8 cellular contexts compared by ENCODE assay signal in genomic region chr9:34522971-34523797, GRCh38. TPM values are rescaled to one million over a fixed set of nuclear protein-coding genes. Genes with fewer than 3 reads are reported as not detected.
A peak's percentile ranks its signal among the peaks of the same experiment; 100 is the strongest.
DNase-seq lines count a peak whose midpoint lies in the region; ATAC-seq and TF ChIP-seq lines count a peak whose summit lies in the region.

Gene ENHO (minus strand): TSS chr9:34522990. CDS start chr9:34521695, 1,295 bp downstream.

- peak within 1 kb of the TSS; percentile 72 to 89 (median 80) for H3K4me3 Mint-ChIP-seq in CD8-positive, alpha-beta memory T cell

- H2AFZ ChIP-seq in OCI-LY1 (ENCODE audit: low read length), result no peak within 1 kb of the TSS

- H3F3A ChIP-seq in OCI-LY1 (ENCODE audit: insufficient read depth, low read length), result no peaks in the 10 kb centered on the region

- CTCF ChIA-PET in CD8-positive, alpha-beta memory T cell (lab: Charles Lee), result interaction anchor here (1.3 to 1.6 kb wide), 3 partner anchors 21 to 80 kb away, joined by 4 to 5 read pairs (median 4); no protein-coding TSS in a partner anchor

- H3K9me3 ChIP-seq in CD8-positive, alpha-beta memory T cell (ENCODE audit: low read length), result no peaks in the 10 kb centered on the region
- H3K9me3 ChIP-seq in OCI-LY1 (ENCODE audit: low read length) (no peaks in the 10 kb centered on the region), mononuclear cell (ENCODE audit: low read depth, low read length) (no peaks in the 10 kb centered on the region)

- H3K4me1 Mint-ChIP-seq in CD8-positive, alpha-beta memory T cell, result peaks cover 4 to 14% (median 13%) of the 10 kb centered on the region in 3 donors

- no peaks in the 10 kb centered on the region for H4K20me1 ChIP-seq in OCI-LY1 (ENCODE audit: insufficient read depth, low read length)

- no peaks in the 10 kb centered on the region for H3K36me3 ChIP-seq in CD8-positive, alpha-beta memory T cell (ENCODE audit: insufficient read depth, low read length)
- H3K36me3 ChIP-seq in OCI-LY1 (ENCODE audit: insufficient read depth, low read length), result no peaks in the 10 kb centered on the region

- TF ChIP-seq CTCF in OCI-LY1 (IDR thresholded peaks at IDR 0.05; ENCODE audit: low read length) (no peak), epithelial cell of esophagus (IDR thresholded peaks at IDR 0.05; ENCODE audit: insufficient read depth, low read depth, low read length, missing control alignments) (no peak)

- H3K9me3 Mint-ChIP-seq in CD8-positive, alpha-beta memory T cell, result no peaks in the 10 kb centered on the region

- peaks cover 5 to 9% of the 10 kb centered on the region in 2 donors for H3K27me3 Mint-ChIP-seq in CD8-positive, alpha-beta memory T cell

- no peaks in the 10 kb centered on the region for H3K9me2 ChIP-seq in OCI-LY1 (ENCODE audit: low read depth, low read length)

- H3K4me3 ChIP-seq in CD8-positive, alpha-beta memory T cell (ENCODE audit: low read length), result peak within 1 kb of the TSS; percentile 56
- peak within 1 kb of the TSS; percentile 52 for H3K4me3 ChIP-seq in OCI-LY1 (ENCODE audit: low read depth, low read length, poor library complexity, severe bottlenecking)
- H3K4me3 ChIP-seq in epithelial cell of esophagus (ENCODE audit: low read length), result peak within 1 kb of the TSS; percentile 23
- H3K4me3 ChIP-seq in mononuclear cell (ENCODE audit: low read length), result peak within 1 kb of the TSS; percentile 8

- peak within 1 kb of the TSS in 6 of 8 donors; percentile 4 to 90 (median 76) for H3K27ac Mint-ChIP-seq in CD8-positive, alpha-beta memory T cell

- POLR2A ChIA-PET in CD8-positive, alpha-beta memory T cell (lab: Charles Lee), result no interaction called here

- H3K79me2 ChIP-seq in OCI-LY1 (ENCODE audit: insufficient read depth, low read length), result no peaks in the 10 kb centered on the region

- H3K4me2 ChIP-seq in OCI-LY1 (ENCODE audit: low read length), result peak within 1 kb of the TSS; percentile 72

- peaks cover 8% of the 10 kb centered on the region for H3K4me1 ChIP-seq in CD8-positive, alpha-beta memory T cell (ENCODE audit: insufficient read depth, low read length)
- H3K4me1 ChIP-seq in OCI-LY1 (ENCODE audit: insufficient read depth, low read length, severe bottlenecking), result peaks cover 9% of the 10 kb centered on the region
- peaks cover 18% of the 10 kb centered on the region for H3K4me1 ChIP-seq in mononuclear cell (ENCODE audit: insufficient read depth, low read length)

- no peak within 1 kb of the TSS for H3K27ac ChIP-seq in CD8-positive, alpha-beta memory T cell (ENCODE audit: low read depth, low read length)
- no peak within 1 kb of the TSS for H3K27ac ChIP-seq in OCI-LY1 (ENCODE audit: low read depth, low read length, poor library complexity, severe bottlenecking)

- H3K9ac ChIP-seq in OCI-LY1 (ENCODE audit: low read length), result peak within 1 kb of the TSS; percentile 46

- peak; percentile 84 to 92 (median 89) for DNase-seq in CD8-positive, alpha-beta memory T cell
- peak in 72 of 76 experiments; percentile 19 to 92 (median 78) for DNase-seq in HUDEP-2 (lab: John Stamatoyannopoulos, UW; ENCODE audit: unreplicated experiment in 76 of 76)
- peak; percentile 82 for DNase-seq in activated T-cell treated with anti-CD3 and anti-CD28 coated beads for 4 hours
- peak; percentile 89 for DNase-seq in epithelial cell of esophagus (ENCODE audit: low read depth)
- peak; percentile 80 to 85 for DNase-seq in stimulated activated CD8-positive, alpha-beta memory T cell treated with anti-CD3 and anti-CD28 coated beads, Interleukin-15, amount 100 ng/mL, for 48 hours (ENCODE audit: low read depth in 2 of 2)

- peak; percentile 86 for ATAC-seq in GM21390 (IDR thresholded peaks at IDR 0.05; ENCODE audit: unreplicated experiment)

- H3K36me3 Mint-ChIP-seq in CD8-positive, alpha-beta memory T cell, result no peaks in the 10 kb centered on the region

- H3K27me3 ChIP-seq in CD8-positive, alpha-beta memory T cell (ENCODE audit: insufficient read depth, low read length, poor library complexity, severe bottlenecking), result no peaks in the 10 kb centered on the region
- peaks cover 16% of the 10 kb centered on the region for H3K27me3 ChIP-seq in OCI-LY1 (ENCODE audit: insufficient read depth, low read length)
- peaks cover 8% of the 10 kb centered on the region for H3K27me3 ChIP-seq in mononuclear cell (ENCODE audit: insufficient read depth, low read length)

RNA-seq across cellular contexts. Expression of gene ENHO, which starts in this region (rescaled TPM):
- under 1 TPM; 0.35 to 0.39 TPM for total RNA-seq in CD8-positive, alpha-beta memory T cell
- polyA plus RNA-seq in CD8-positive, alpha-beta memory T cell, result not detected
- total RNA-seq in mononuclear cell, result 0.63 TPM

Comparison
In these comparisons a context has a peak if more than half of its experiments do, and no peak if none do; other contexts are left out.
1. Peak in DNase-seq and H3K4me3 ChIP-seq in CD8-positive, alpha-beta memory T cell; RNA of the gene not detected or under 1 TPM.